In genomic region chr2:1162768-1163584, GRCh38 we compare ENCODE assay signal across 8 cellular contexts.
DNase-seq lines count a peak whose midpoint lies in the region; ATAC-seq and TF ChIP-seq lines count a peak whose summit lies in the region.

No MANE protein-coding gene starts in this region.

- DNase-seq in T follicular helper cell (ENCODE audit: low read depth) (peak; percentile 6), chondrocyte (ENCODE audit: low spot score) (no peak), DMS153 treated with DMSO at 0.1 percent for 48 hours (lab: John Stamatoyannopoulos, UW; ENCODE audit: unreplicated experiment) (no peak), type B pancreatic cell (ENCODE audit: extremely low spot score, unreplicated experiment) (no peak)
- DNase-seq in stimulated activated CD4-positive, alpha-beta T cell treated with anti-CD3 and anti-CD28 coated beads, Interleukin-12 subunit alpha, Interleukin-12 subunit beta, amount 100 ng/mL, for 24 hours (ENCODE audit: low read depth in 2 of 2), result peak; percentile 21 to 24

- H3K9me3 Mint-ChIP-seq in chondrocyte (ENCODE audit: low read depth), result peaks cover 4% of the 10 kb centered on the region
- H3K9me3 Mint-ChIP-seq in type B pancreatic cell, result peaks cover 7% of the 10 kb centered on the region

- H3K27me3 Mint-ChIP-seq in chondrocyte (ENCODE audit: low read depth) (no peaks in the 10 kb centered on the region), type B pancreatic cell (no peaks in the 10 kb centered on the region)

- ATAC-seq in GM18907 (IDR thresholded peaks at IDR 0.05; ENCODE audit: unreplicated experiment) (peak; percentile 76), HG03457 (IDR thresholded peaks at IDR 0.05; ENCODE audit: unreplicated experiment) (no peak), GM21447 (IDR thresholded peaks at IDR 0.05; ENCODE audit: unreplicated experiment) (no peak)

- H3K4me1 Mint-ChIP-seq in chondrocyte (ENCODE audit: low read depth) (peaks cover 5% of the 10 kb centered on the region), type B pancreatic cell (ENCODE audit: unreplicated experiment) (peaks cover 4% of the 10 kb centered on the region)

- H3K27ac Mint-ChIP-seq in chondrocyte (ENCODE audit: unreplicated experiment), result peak overlapping the region; percentile 64
- no peak overlapping the region for H3K27ac Mint-ChIP-seq in type B pancreatic cell

- H3K36me3 Mint-ChIP-seq in chondrocyte (ENCODE audit: low read depth), result peaks cover 2% of the 10 kb centered on the region
- H3K36me3 Mint-ChIP-seq in type B pancreatic cell, result peaks cover 5% of the 10 kb centered on the region

- TF ChIP-seq CTCF in chondrocyte (IDR thresholded peaks at IDR 0.05), result no peak
- no peak for TF ChIP-seq CTCF in type B pancreatic cell (conservative IDR thresholded peaks at IDR 0.05)

- H3K4me3 Mint-ChIP-seq in chondrocyte (ENCODE audit: unreplicated experiment) (no peak overlapping the region), type B pancreatic cell (no peak overlapping the region)

Comparison
In these comparisons a context has a peak if more than half of its experiments do, and no peak if none do; other contexts are left out.
1. DNase-seq: peak in T follicular helper cell (single experiment) and stimulated activated CD4-positive, alpha-beta T cell treated with anti-CD3 and anti-CD28 coated beads, Interleukin-12 subunit alpha, Interleukin-12 subunit beta, amount 100 ng/mL, for 24 hours (2 of 2); none in chondrocyte (single experiment), DMS153 treated with DMSO at 0.1 percent for 48 hours (single experiment) and type B pancreatic cell (single experiment).